In the genomic region with DNA sequence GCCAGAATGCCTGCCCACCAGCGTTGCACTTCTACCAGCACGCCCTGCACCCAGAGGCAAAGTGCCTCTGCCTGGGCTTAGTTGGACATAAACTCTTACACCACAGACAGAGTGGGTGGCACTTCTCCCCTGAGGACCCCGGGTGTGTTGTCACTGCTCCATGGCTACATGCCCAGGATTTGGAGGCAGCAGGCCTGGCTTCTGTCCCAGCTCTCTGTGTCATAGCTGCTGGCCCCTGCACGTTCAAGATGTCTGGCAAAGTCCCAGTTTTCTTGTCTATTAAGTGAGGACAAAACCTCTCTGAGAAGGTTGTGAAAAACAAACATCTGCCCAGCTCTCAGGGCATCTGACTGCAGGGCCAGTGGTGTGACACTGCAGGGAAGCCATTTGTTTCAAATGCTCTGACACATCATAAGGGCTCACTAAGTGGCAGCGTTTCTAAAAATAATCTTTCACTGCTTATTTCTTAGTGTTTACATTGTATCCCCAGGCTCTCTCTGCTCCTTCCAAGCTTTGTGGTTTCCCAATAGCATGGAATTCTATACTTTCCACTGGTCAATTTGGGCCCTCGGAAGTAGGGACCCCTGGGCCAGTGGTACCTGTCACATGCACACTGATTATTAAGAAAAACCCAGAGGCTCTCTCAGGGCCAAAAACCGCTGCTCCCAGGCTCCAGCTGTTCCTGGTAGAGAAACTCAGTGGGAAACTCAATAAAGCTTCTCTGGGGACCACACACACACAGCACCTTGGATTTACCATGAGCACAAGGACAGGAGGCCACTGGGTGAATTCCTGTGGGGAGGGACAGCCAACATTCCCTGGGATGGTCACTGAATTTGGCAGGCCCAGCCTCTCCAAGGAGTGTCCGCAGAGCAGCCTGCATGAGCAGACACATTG, we compare ENCODE assay signal across 8 cellular contexts.
DNase-seq lines count a peak whose midpoint lies in the region; ATAC-seq, FAIRE-seq and TF ChIP-seq lines count a peak whose summit lies in the region.

No MANE protein-coding gene starts in this region.

- H3K36me3 ChIP-seq in bronchial epithelial cell (ENCODE audit: control insufficient read depth, insufficient read depth, low read length) (no peaks in the 10 kb centered on the region), liver (ENCODE audit: control insufficient read depth in 4 of 4, insufficient read depth in 3 of 4, low read depth in 1 of 4, low read length in 3 of 4) (peaks cover 0 to 5% (median 0%) of the 10 kb centered on the region in 4 donors), upper lobe of left lung (peaks cover 0 to 7% (median 0%) of the 10 kb centered on the region in 4 donors)

- 37% methylated on average over 8 of the region's 8 CpGs for WGBS in liver
- WGBS in upper lobe of left lung, 2 donors = 28 to 47% methylated on average over 4 to 8 of the region's 8 CpGs

- DNase-seq in DMS53 (lab: John Stamatoyannopoulos, UW) (peak; percentile 89), NCI-H2081 treated with DMSO at 0.1 percent for 48 hours (lab: John Stamatoyannopoulos, UW) (peak; percentile 57), bronchial epithelial cell (ENCODE audit: low read depth) (peak; percentile 88), upper lobe of left lung (peak in 1 of 2 donors; percentile 94), NCI-H82 treated with DMSO at 0.1 percent for 48 hours (lab: John Stamatoyannopoulos, UW; ENCODE audit: unreplicated experiment) (no peak), NCI-H1930 (lab: John Stamatoyannopoulos, UW) (no peak), GM10248 (ENCODE audit: extremely low spot score) (no peak)

- no peak for TF ChIP-seq POLR2A in upper lobe of left lung (IDR thresholded peaks at IDR 0.05)

- H3K27me3 ChIP-seq in bronchial epithelial cell (ENCODE audit: control insufficient read depth, insufficient read depth, low read length) = no peaks in the 10 kb centered on the region
- no peaks in the 10 kb centered on the region for H3K27me3 ChIP-seq in liver (ENCODE audit: control insufficient read depth in 4 of 4, insufficient read depth in 4 of 4, low read length in 3 of 4)
- H3K27me3 ChIP-seq in upper lobe of left lung = no peaks in the 10 kb centered on the region

- TF ChIP-seq RAD21 in liver (IDR thresholded peaks at IDR 0.05) = peak in 1 of 2 donors; percentile 45

- peaks cover 12 to 25% (median 15%) of the 10 kb centered on the region in 4 donors for H3K4me1 ChIP-seq in liver (ENCODE audit: control insufficient read depth in 4 of 4, insufficient read depth in 4 of 4, low read length in 3 of 4)
- peaks cover 30 to 39% (median 37%) of the 10 kb centered on the region in 4 donors for H3K4me1 ChIP-seq in upper lobe of left lung

- CTCF ChIA-PET in GM10248 (lab: Yijun Ruan, JAX) = interaction anchor here (1.7 to 3.8 kb wide), 3 partner anchors 12 to 16 kb away, joined by 7 to 35 read pairs (median 19); no protein-coding TSS in a partner anchor

- H3K27ac ChIP-seq in liver (ENCODE audit: low read depth in 1 of 2, low read length in 2 of 2) (peak overlapping the region; percentile 46 to 49), upper lobe of left lung (peak overlapping the region; percentile 67 to 76 (median 69))

- FAIRE-seq in bronchial epithelial cell (lab: Jason Lieb, UNC) = no peak

- TF ChIP-seq CTCF in bronchial epithelial cell (IDR thresholded peaks at IDR 0.05; ENCODE audit: insufficient read depth, low read length, severe bottlenecking) = no peak
- no peak for TF ChIP-seq CTCF in liver (IDR thresholded peaks at IDR 0.05; ENCODE audit: low read depth, low read length, missing input control)
- TF ChIP-seq CTCF in upper lobe of left lung (IDR thresholded peaks at IDR 0.05) = no peak
- no peak for TF ChIP-seq CTCF in GM10248 (IDR thresholded peaks at IDR 0.05; ENCODE audit: control extremely low read depth, extremely low read depth, low read depth, missing control alignments)

- no peak overlapping the region for H3K4me3 ChIP-seq in bronchial epithelial cell (ENCODE audit: low read depth, low read length)
- H3K4me3 ChIP-seq in liver (ENCODE audit: low read depth in 1 of 3, low read length in 3 of 3) = no peak overlapping the region
- H3K4me3 ChIP-seq in upper lobe of left lung = no peak overlapping the region

- TF ChIP-seq EP300 in upper lobe of left lung (IDR thresholded peaks at IDR 0.05) = peak in 1 of 4 donors; percentile 51

- no peaks in the 10 kb centered on the region for H3K9me3 ChIP-seq in liver (ENCODE audit: control insufficient read depth in 4 of 4, low read length in 3 of 4)
- H3K9me3 ChIP-seq in upper lobe of left lung = no peaks in the 10 kb centered on the region

- no peak overlapping the region for H3K9ac ChIP-seq in liver (ENCODE audit: low read depth in 1 of 2, low read length in 2 of 2)

- POLR2A ChIA-PET in GM10248 (lab: Yijun Ruan, JAX) = no interaction called here

- peak; percentile 75 to 89 for ATAC-seq in upper lobe of left lung (ENCODE audit: low FRiP score in 2 of 2)

TF ChIP-seq in liver, 16 proteins besides CTCF, POLR2A, EP300 and RAD21:
- TF ChIP-seq HNF4A (conservative IDR thresholded peaks at IDR 0.05) = peak; percentile 69 to 85
- TF ChIP-seq GABPA (IDR thresholded peaks at IDR 0.05 in 1 of 2, conservative IDR thresholded peaks at IDR 0.05 in 1 of 2) = peak in 1 of 2 donors; percentile 29
- no peak for TF ChIP-seq HNF4G (IDR thresholded peaks at IDR 0.05)
- TF ChIP-seq FOXA1 (IDR thresholded peaks at IDR 0.05) = peak; percentile 58
- peak; percentile 83 to 94 for TF ChIP-seq JUND (IDR thresholded peaks at IDR 0.05)
- peak; percentile 84 for TF ChIP-seq FOXA2 (IDR thresholded peaks at IDR 0.05)
- peak; percentile 96 for TF ChIP-seq YY1 (IDR thresholded peaks at IDR 0.05)
- TF ChIP-seq, protein P1, sequence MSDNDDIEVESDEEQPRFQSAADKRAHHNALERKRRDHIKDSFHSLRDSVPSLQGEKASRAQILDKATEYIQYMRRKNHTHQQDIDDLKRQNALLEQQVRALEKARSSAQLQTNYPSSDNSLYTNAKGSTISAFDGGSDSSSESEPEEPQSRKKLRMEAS (IDR thresholded peaks at IDR 0.05) = peak; percentile 81
- no peak for TF ChIP-seq TAF1 (conservative IDR thresholded peaks at IDR 0.05)
- peak; percentile 88 for TF ChIP-seq SP1 (IDR thresholded peaks at IDR 0.05)
- peak; percentile 98 to 99 for TF ChIP-seq RXRA (IDR thresholded peaks at IDR 0.05)
- peak; percentile 79 for TF ChIP-seq ZBTB33 (IDR thresholded peaks at IDR 0.05)
- TF ChIP-seq ATF3 (IDR thresholded peaks at IDR 0.05) = peak; percentile 67
- TF ChIP-seq, protein P2, sequence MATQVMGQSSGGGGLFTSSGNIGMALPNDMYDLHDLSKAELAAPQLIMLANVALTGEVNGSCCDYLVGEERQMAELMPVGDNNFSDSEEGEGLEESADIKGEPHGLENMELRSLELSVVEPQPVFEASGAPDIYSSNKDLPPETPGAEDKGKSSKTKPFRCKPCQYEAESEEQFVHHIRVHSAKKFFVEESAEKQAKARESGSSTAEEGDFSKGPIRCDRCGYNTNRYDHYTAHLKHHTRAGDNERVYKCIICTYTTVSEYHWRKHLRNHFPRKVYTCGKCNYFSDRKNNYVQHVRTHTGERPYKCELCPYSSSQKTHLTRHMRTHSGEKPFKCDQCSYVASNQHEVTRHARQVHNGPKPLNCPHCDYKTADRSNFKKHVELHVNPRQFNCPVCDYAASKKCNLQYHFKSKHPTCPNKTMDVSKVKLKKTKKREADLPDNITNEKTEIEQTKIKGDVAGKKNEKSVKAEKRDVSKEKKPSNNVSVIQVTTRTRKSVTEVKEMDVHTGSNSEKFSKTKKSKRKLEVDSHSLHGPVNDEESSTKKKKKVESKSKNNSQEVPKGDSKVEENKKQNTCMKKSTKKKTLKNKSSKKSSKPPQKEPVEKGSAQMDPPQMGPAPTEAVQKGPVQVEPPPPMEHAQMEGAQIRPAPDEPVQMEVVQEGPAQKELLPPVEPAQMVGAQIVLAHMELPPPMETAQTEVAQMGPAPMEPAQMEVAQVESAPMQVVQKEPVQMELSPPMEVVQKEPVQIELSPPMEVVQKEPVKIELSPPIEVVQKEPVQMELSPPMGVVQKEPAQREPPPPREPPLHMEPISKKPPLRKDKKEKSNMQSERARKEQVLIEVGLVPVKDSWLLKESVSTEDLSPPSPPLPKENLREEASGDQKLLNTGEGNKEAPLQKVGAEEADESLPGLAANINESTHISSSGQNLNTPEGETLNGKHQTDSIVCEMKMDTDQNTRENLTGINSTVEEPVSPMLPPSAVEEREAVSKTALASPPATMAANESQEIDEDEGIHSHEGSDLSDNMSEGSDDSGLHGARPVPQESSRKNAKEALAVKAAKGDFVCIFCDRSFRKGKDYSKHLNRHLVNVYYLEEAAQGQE (IDR thresholded peaks at IDR 0.05) = peak; percentile 77
- TF ChIP-seq EGR1 (IDR thresholded peaks at IDR 0.05; ENCODE audit: low read depth in 2 of 2) = peak; percentile 73 to 78
- peak; percentile 68 for TF ChIP-seq NR2F2 (IDR thresholded peaks at IDR 0.05)

Comparison
In these comparisons a context has a peak if more than half of its experiments do, and no peak if none do; other contexts are left out.
1. DNase-seq: peak in DMS53 (single experiment), NCI-H2081 treated with DMSO at 0.1 percent for 48 hours (single experiment) and bronchial epithelial cell (single experiment); none in NCI-H82 treated with DMSO at 0.1 percent for 48 hours (single experiment), NCI-H1930 (0 of 2) and GM10248 (single experiment).